8 cellular contexts compared by ENCODE assay signal in genomic region chr16:47142469-47143328, GRCh38. TPM values are rescaled to one million over a fixed set of nuclear protein-coding genes. Genes with fewer than 3 reads are reported as not detected.
A peak's percentile ranks its signal among the peaks of the same experiment; 100 is the strongest.
DNase-seq lines count a peak whose midpoint lies in the region; ATAC-seq and TF ChIP-seq lines count a peak whose summit lies in the region.

No MANE protein-coding gene starts in this region.

- H3K4me1 ChIP-seq in aorta (ENCODE audit: control insufficient read depth in 1 of 2, insufficient read depth in 2 of 2, low read length in 2 of 2) = no peaks in the 10 kb centered on the region

- peak overlapping the region; percentile 88 for H3K4me3 Mint-ChIP-seq in activated T-cell treated with anti-CD3 and anti-CD28 coated beads, Interleukin-2, amount 50 U/mL, for 4 hours
- peak overlapping the region; percentile 94 for H3K4me3 Mint-ChIP-seq in natural killer cell treated with Interleukin-12 subunit alpha and Interleukin-12 subunit beta and Interleukin-15 and Interleukin-18, amount 100 ng/mL, for 72 hours

- H3K4me1 Mint-ChIP-seq in activated T-cell treated with anti-CD3 and anti-CD28 coated beads, Interleukin-2, amount 50 U/mL, for 4 hours (ENCODE audit: low read depth) = peaks cover 26% of the 10 kb centered on the region
- H3K4me1 Mint-ChIP-seq in natural killer cell treated with Interleukin-12 subunit alpha and Interleukin-12 subunit beta and Interleukin-15 and Interleukin-18, amount 100 ng/mL, for 72 hours (ENCODE audit: low read depth in 2 of 2) = peaks cover 14 to 18% of the 10 kb centered on the region in 2 donors

- H3K36me3 ChIP-seq in aorta (ENCODE audit: control insufficient read depth in 1 of 2, insufficient read depth in 2 of 2, low read length in 1 of 2) = no peaks in the 10 kb centered on the region

- ATAC-seq in HG02759 (IDR thresholded peaks at IDR 0.05; ENCODE audit: unreplicated experiment) = peak; percentile 16
- ATAC-seq in activated T-cell treated with anti-CD3 and anti-CD28 coated beads, Interleukin-2, amount 50 U/mL, for 4 hours = peak in 1 of 2 donors; percentile 3
- peak; percentile 18 to 32 for ATAC-seq in natural killer cell treated with Interleukin-12 subunit alpha and Interleukin-12 subunit beta and Interleukin-15 and Interleukin-18, amount 100 ng/mL, for 72 hours
- peak; percentile 55 for ATAC-seq in aorta (ENCODE audit: low FRiP score)

- 1% methylated on average over 64 of the region's 64 CpGs for WGBS in aorta, 2 donors

- H3K27me3 ChIP-seq in aorta (ENCODE audit: control insufficient read depth in 1 of 2, insufficient read depth in 2 of 2, low read length in 1 of 2) = no peaks in the 10 kb centered on the region

- H3K27ac ChIP-seq in aorta (ENCODE audit: low read depth in 1 of 2, low read length in 2 of 2) = no peak overlapping the region

- no peaks in the 10 kb centered on the region for H3K36me3 Mint-ChIP-seq in activated T-cell treated with anti-CD3 and anti-CD28 coated beads, Interleukin-2, amount 50 U/mL, for 4 hours (ENCODE audit: insufficient read depth)
- H3K36me3 Mint-ChIP-seq in natural killer cell treated with Interleukin-12 subunit alpha and Interleukin-12 subunit beta and Interleukin-15 and Interleukin-18, amount 100 ng/mL, for 72 hours = no peaks in the 10 kb centered on the region

- H3K4me3 ChIP-seq in fibroblast of pulmonary artery (replicated peaks; ENCODE audit: low read depth, low read length) (peak overlapping the region; percentile 69), aorta (ENCODE audit: low read length in 2 of 2) (peak overlapping the region; percentile 18 to 62)

- no peaks in the 10 kb centered on the region for H3K9me3 ChIP-seq in aorta (ENCODE audit: control insufficient read depth, low read length)

- H3K27ac Mint-ChIP-seq in natural killer cell treated with Interleukin-12 subunit alpha and Interleukin-12 subunit beta and Interleukin-15 and Interleukin-18, amount 100 ng/mL, for 72 hours = peak overlapping the region; percentile 42 to 48

- no peaks in the 10 kb centered on the region for H3K9me3 Mint-ChIP-seq in activated T-cell treated with anti-CD3 and anti-CD28 coated beads, Interleukin-2, amount 50 U/mL, for 4 hours
- no peaks in the 10 kb centered on the region for H3K9me3 Mint-ChIP-seq in natural killer cell treated with Interleukin-12 subunit alpha and Interleukin-12 subunit beta and Interleukin-15 and Interleukin-18, amount 100 ng/mL, for 72 hours

- H3K27me3 Mint-ChIP-seq in activated T-cell treated with anti-CD3 and anti-CD28 coated beads, Interleukin-2, amount 50 U/mL, for 4 hours (ENCODE audit: low read depth) = peaks cover 29% of the 10 kb centered on the region
- peaks cover 27 to 28% of the 10 kb centered on the region in 2 donors for H3K27me3 Mint-ChIP-seq in natural killer cell treated with Interleukin-12 subunit alpha and Interleukin-12 subunit beta and Interleukin-15 and Interleukin-18, amount 100 ng/mL, for 72 hours

- DNase-seq in NCI-H524 (lab: John Stamatoyannopoulos, UW) (peak; percentile 11 to 59), NCI-H524 treated with DMSO at 0.1 percent for 48 hours (lab: John Stamatoyannopoulos, UW) (no peak), NCI-H446 treated with DMSO at 0.1 percent for 48 hours (lab: John Stamatoyannopoulos, UW) (peak; percentile 3), fibroblast of pulmonary artery (ENCODE audit: low read depth) (peak; percentile 56), aorta (peak; percentile 50 to 74)
- DNase-seq in activated T-cell treated with anti-CD3 and anti-CD28 coated beads, Interleukin-2, amount 50 U/mL, for 4 hours = peak; percentile 8
- peak; percentile 64 for DNase-seq in natural killer cell treated with Interleukin-12 subunit alpha and Interleukin-12 subunit beta and Interleukin-15 and Interleukin-18, amount 100 ng/mL, for 72 hours (ENCODE audit: low spot score)

- TF ChIP-seq CTCF in fibroblast of pulmonary artery (IDR thresholded peaks at IDR 0.05; ENCODE audit: low read length, missing control alignments) = no peak

- intact Hi-C loops in aorta (cut with DNase I) = loop anchor here (2.0 to 5.0 kb wide), 2 partner anchors 1014 to 1015 kb away; partner anchors contain the start of gene ABCC12 (in 1 of the 2)

RNA-seq across cellular contexts. Expression of gene NETO2, which starts 1.0 kb away (rescaled TPM):
- total RNA-seq in activated T-cell treated with anti-CD3 and anti-CD28 coated beads, Interleukin-2, amount 50 U/mL, for 4 hours = 10 to 100 TPM; 22.5 to 28.5 (median 25.7) TPM
- total RNA-seq in natural killer cell treated with Interleukin-12 subunit alpha and Interleukin-12 subunit beta and Interleukin-15 and Interleukin-18, amount 100 ng/mL, for 72 hours = 10 to 100 TPM in 1 of 2 donors, 1 to 10 TPM in 1; 6.1 to 18.2 TPM
- total RNA-seq in aorta = 1 to 10 TPM; 2.0 to 2.1 TPM
- 1 to 10 TPM; 1.2 to 3.4 TPM for polyA plus RNA-seq in aorta
